In genomic region chr15:88482263-88482662, GRCh38 we compare ENCODE assay signal across 25 cellular contexts. TPM values are rescaled to one million over a fixed set of nuclear protein-coding genes. Genes with fewer than 3 reads are reported as not detected.
A peak's percentile ranks its signal among the peaks of the same experiment; 100 is the strongest.
DNase-seq lines count a peak whose midpoint lies in the region; ATAC-seq, FAIRE-seq and TF ChIP-seq lines count a peak whose summit lies in the region.
"Had no signal": no experiment of that assay in that cellular context is flagged by ENCODE, and none has a peak within 500 bp of the region (broad histone marks: within the 10 kb centered on the region; RNA-seq: fewer than 3 reads in every experiment).

No MANE protein-coding gene starts in this region.

- no peaks in the 10 kb centered on the region for H3K4me1 Mint-ChIP-seq in activated naive CD8-positive, alpha-beta T cell treated with anti-CD3 and anti-CD28 coated beads, Interleukin-2, amount 10 ng/mL, durations not matched to agents 7 days and 5 days
- no peaks in the 10 kb centered on the region for H3K4me1 Mint-ChIP-seq in activated naive CD8-positive, alpha-beta T cell treated with anti-CD3 and anti-CD28 coated beads, Interleukin-2, amount 50 U/mL, for 24 hours
- H3K4me1 Mint-ChIP-seq in activated CD8-positive, alpha-beta T cell treated with anti-CD3 and anti-CD28 coated beads for 36 hours (ENCODE audit: low read depth) = no peaks in the 10 kb centered on the region
- H3K4me1 Mint-ChIP-seq: CD4-positive, alpha-beta memory T cell had no signal

- H3K36me3 ChIP-seq in OCI-LY7 (ENCODE audit: insufficient read depth, low read length) (peaks cover 14% of the 10 kb centered on the region), GM12878 (ENCODE audit: control insufficient read depth in 2 of 2, insufficient read depth in 2 of 2, low read length in 1 of 2) (peaks cover 3 to 6% of the 10 kb centered on the region in 2 experiments; a peak in 3 of 4 replicates)

- no peaks in the 10 kb centered on the region for H3K9me2 ChIP-seq in OCI-LY7 (ENCODE audit: insufficient read depth, low read length)

- no peak overlapping the region for H3K4me3 Mint-ChIP-seq in activated naive CD8-positive, alpha-beta T cell treated with anti-CD3 and anti-CD28 coated beads, Interleukin-2, amount 10 ng/mL, durations not matched to agents 7 days and 5 days
- H3K4me3 Mint-ChIP-seq in activated naive CD8-positive, alpha-beta T cell treated with anti-CD3 and anti-CD28 coated beads, Interleukin-2, amount 50 U/mL, for 24 hours = no peak overlapping the region
- H3K4me3 Mint-ChIP-seq in activated CD8-positive, alpha-beta T cell treated with anti-CD3 and anti-CD28 coated beads for 36 hours = no peak overlapping the region
- H3K4me3 Mint-ChIP-seq: CD14-positive monocyte had no signal

- H3K4me2 ChIP-seq in OCI-LY7 (ENCODE audit: low read length) (no peak overlapping the region), GM12878 (ENCODE audit: control insufficient read depth, insufficient read depth) (no peak overlapping the region)
- H3K4me2 ChIP-seq: A549 had no signal

- no peak overlapping the region for H3K9ac ChIP-seq in GM12878 (ENCODE audit: control insufficient read depth, insufficient read depth, low read length)
- H3K9ac ChIP-seq: BLaER1 treated with 17β-estradiol and CSF1 and Interleukin-3, amounts not matched to agents 10 nM and 100 nM; GM23248 had no signal

- no peaks in the 10 kb centered on the region for H3K27me3 ChIP-seq in GM12878 (replicated peaks in 1 of 2; ENCODE audit: control insufficient read depth in 2 of 2, insufficient read depth in 2 of 2, low read length in 1 of 2)
- H3K27me3 ChIP-seq: BE2C; BLaER1 treated with 17β-estradiol and CSF1 and Interleukin-3, amounts not matched to agents 10 nM and 100 nM had no signal

- CTCF ChIA-PET in OCI-LY7 (lab: Charles Lee; ENCODE audit: unreplicated experiment) = no interaction called here
- CTCF ChIA-PET in GM12878 (lab: Yijun Ruan, JAX) = no interaction called here
- CTCF ChIA-PET in activated CD8-positive, alpha-beta T cell treated with anti-CD3 and anti-CD28 coated beads for 36 hours (lab: Charles Lee) = no interaction called here

- POLR2A ChIA-PET in activated naive CD8-positive, alpha-beta T cell treated with anti-CD3 and anti-CD28 coated beads, Interleukin-2, amount 10 ng/mL, durations not matched to agents 7 days and 5 days (lab: Charles Lee) = no interaction called here
- POLR2A ChIA-PET in OCI-LY7 (lab: Charles Lee) (no interaction called here), GM12878 (lab: Charles Lee) (interaction anchor here (1.0 kb wide), 1 partner anchor 15 kb away, joined by 4 read pairs; the partner anchor contains the start of gene MRPS11)
- POLR2A ChIA-PET in activated CD8-positive, alpha-beta T cell treated with anti-CD3 and anti-CD28 coated beads for 36 hours (lab: Charles Lee) = interaction anchor here (2.0 kb wide), 1 partner anchor 11 kb away, joined by 6 read pairs; no protein-coding TSS in a partner anchor

- no peak for TF ChIP-seq RAD21 in GM12878 (IDR thresholded peaks at IDR 0.05; ENCODE audit: insufficient read depth, low read depth, low read length)

- no peaks in the 10 kb centered on the region for H3K27me3 Mint-ChIP-seq in activated naive CD8-positive, alpha-beta T cell treated with anti-CD3 and anti-CD28 coated beads, Interleukin-2, amount 10 ng/mL, durations not matched to agents 7 days and 5 days
- no peaks in the 10 kb centered on the region for H3K27me3 Mint-ChIP-seq in activated naive CD8-positive, alpha-beta T cell treated with anti-CD3 and anti-CD28 coated beads, Interleukin-2, amount 50 U/mL, for 24 hours
- no peaks in the 10 kb centered on the region for H3K27me3 Mint-ChIP-seq in activated CD8-positive, alpha-beta T cell treated with anti-CD3 and anti-CD28 coated beads for 36 hours
- H3K27me3 Mint-ChIP-seq: CD4-positive, alpha-beta memory T cell had no signal

- no peaks in the 10 kb centered on the region for H3K9me3 ChIP-seq in OCI-LY7 (ENCODE audit: low read length)
- H3K9me3 ChIP-seq in GM12878 (replicated peaks; ENCODE audit: control insufficient read depth, insufficient read depth, low read length) = no peaks in the 10 kb centered on the region
- H3K9me3 ChIP-seq: A549; BE2C; BLaER1 treated with 17β-estradiol and CSF1 and Interleukin-3, amounts not matched to agents 10 nM and 100 nM had no signal

- H3K79me2 ChIP-seq in OCI-LY7 (ENCODE audit: insufficient read depth, low read depth, low read length) (no peaks in the 10 kb centered on the region), GM12878 (ENCODE audit: control insufficient read depth, insufficient read depth, low read length) (no peaks in the 10 kb centered on the region)

- SMC1A ChIA-PET in GM12878 (lab: Charles Lee; ENCODE audit: uncharacterized antibody, unreplicated experiment) = no interaction called here

- intact Hi-C loops in OCI-LY7 (cut with micrococcal nuclease; ENCODE audit: unreplicated experiment) = no loop called here
- intact Hi-C loops in GM12878 (cut with micrococcal nuclease; ENCODE audit: unreplicated experiment) = no loop called here
- intact Hi-C loops in activated CD8-positive, alpha-beta T cell treated with anti-CD3 and anti-CD28 coated beads for 36 hours (cut with micrococcal nuclease) = no loop called here

- H3K4me3 ChIP-seq in OCI-LY7 (ENCODE audit: low read depth, low read length, poor library complexity, severe bottlenecking) = no peak overlapping the region
- H3K4me3 ChIP-seq in GM12878 = no peak overlapping the region
- H3K4me3 ChIP-seq: A549; BLaER1 treated with 17β-estradiol and CSF1 and Interleukin-3, amounts not matched to agents 10 nM and 100 nM; GM23248 had no signal

- no peak for TF ChIP-seq CTCF in OCI-LY7 (conservative IDR thresholded peaks at IDR 0.05; ENCODE audit: low read length)
- TF ChIP-seq CTCF in GM12878 (IDR thresholded peaks at IDR 0.05 in 2 of 3, conservative IDR thresholded peaks at IDR 0.05 in 1 of 3; ENCODE audit: control insufficient read depth in 2 of 3, extremely low read depth in 1 of 3, insufficient read depth in 1 of 3, low read depth in 3 of 3, low read length in 3 of 3) = no peak
- no peak for TF ChIP-seq CTCF in activated CD8-positive, alpha-beta T cell treated with anti-CD3 and anti-CD28 coated beads for 36 hours (IDR thresholded peaks at IDR 0.05)

- H3K4me1 ChIP-seq in OCI-LY7 (ENCODE audit: insufficient read depth, low read length, poor library complexity, severe bottlenecking) = peaks cover 8% of the 10 kb centered on the region
- H3K4me1 ChIP-seq in GM12878 (ENCODE audit: control insufficient read depth, insufficient read depth, low read length) = no peaks in the 10 kb centered on the region
- H3K4me1 ChIP-seq: A549, BE2C had no signal

- no peak for DNase-seq in activated naive CD8-positive, alpha-beta T cell treated with anti-CD3 and anti-CD28 coated beads, Interleukin-2, amount 10 ng/mL, durations not matched to agents 7 days and 5 days
- no peak for DNase-seq in activated naive CD8-positive, alpha-beta T cell treated with anti-CD3 and anti-CD28 coated beads, Interleukin-2, amount 50 U/mL, for 24 hours
- DNase-seq in KBM-7 (peak; percentile 36), OCI-LY7 (ENCODE audit: low spot score) (peak; percentile 10), GM12878 (ENCODE audit: low read depth, low spot score) (no peak)
- no peak for DNase-seq in stimulated activated CD8-positive, alpha-beta memory T cell treated with anti-CD3 and anti-CD28 coated beads, Interleukin-4, amount 100 ng/mL, for 48 hours
- DNase-seq in activated CD8-positive, alpha-beta T cell treated with anti-CD3 and anti-CD28 coated beads for 36 hours = no peak
- no peak for DNase-seq in activated CD4-positive, CD25-positive, alpha-beta regulatory T cell (lab: John Stamatoyannopoulos, UW)
- DNase-seq: 8988T; ACHN; AML-193; BE2C; Calu3; CD4-positive, alpha-beta memory T cell; COR-L47; DMS53; DMS79 treated with DMSO at 0.1 percent for 48 hours; GF-D8; GM23248; H7; HCEC 1CT had no signal

- H3K27ac Mint-ChIP-seq in activated naive CD8-positive, alpha-beta T cell treated with anti-CD3 and anti-CD28 coated beads, Interleukin-2, amount 10 ng/mL, durations not matched to agents 7 days and 5 days = peak overlapping the region; percentile 51
- H3K27ac Mint-ChIP-seq in activated naive CD8-positive, alpha-beta T cell treated with anti-CD3 and anti-CD28 coated beads, Interleukin-2, amount 50 U/mL, for 24 hours = no peak overlapping the region
- no peak overlapping the region for H3K27ac Mint-ChIP-seq in activated CD8-positive, alpha-beta T cell treated with anti-CD3 and anti-CD28 coated beads for 36 hours
- H3K27ac Mint-ChIP-seq: CD14-positive monocyte had no signal

- no peak for FAIRE-seq in GM12878 (lab: Jason Lieb, UNC)
- FAIRE-seq: A549, H1 had no signal

- no peak for TF ChIP-seq POLR2A in GM12878 (IDR thresholded peaks at IDR 0.05; ENCODE audit: low read depth, low read length)

- H3K36me3 Mint-ChIP-seq in activated naive CD8-positive, alpha-beta T cell treated with anti-CD3 and anti-CD28 coated beads, Interleukin-2, amount 10 ng/mL, durations not matched to agents 7 days and 5 days = no peaks in the 10 kb centered on the region
- H3K36me3 Mint-ChIP-seq in activated naive CD8-positive, alpha-beta T cell treated with anti-CD3 and anti-CD28 coated beads, Interleukin-2, amount 50 U/mL, for 24 hours (ENCODE audit: low read depth) = peaks cover 8% of the 10 kb centered on the region
- H3K36me3 Mint-ChIP-seq in activated CD8-positive, alpha-beta T cell treated with anti-CD3 and anti-CD28 coated beads for 36 hours (ENCODE audit: low read depth) = peaks cover 2% of the 10 kb centered on the region

- 6% methylated on average over 1 of the region's 1 CpG for WGBS in GM12878 (ENCODE audit: insufficient coverage, insufficient replicate concordance, low lambda C conversion rate, missing lambda C conversion rate)

- H2AFZ ChIP-seq in OCI-LY7 (ENCODE audit: low read length) = no peak overlapping the region
- H2AFZ ChIP-seq in GM12878 (ENCODE audit: control insufficient read depth, low read depth, low read length) = no peak overlapping the region
- H2AFZ ChIP-seq: GM23248 had no signal

- TF ChIP-seq EP300 in GM12878 (IDR thresholded peaks at IDR 0.05; ENCODE audit: borderline replicate concordance in 1 of 2, control insufficient read depth in 1 of 2, low read depth in 2 of 2, low read length in 2 of 2) = no peak

- H3K27ac ChIP-seq in OCI-LY7 (ENCODE audit: low read depth, low read length, poor library complexity, severe bottlenecking) (no peak overlapping the region), GM12878 (ENCODE audit: control insufficient read depth, insufficient read depth) (no peak overlapping the region)
- H3K27ac ChIP-seq: A549, GM23248 had no signal

- no peak for ATAC-seq in activated naive CD8-positive, alpha-beta T cell treated with anti-CD3 and anti-CD28 coated beads, Interleukin-2, amount 10 ng/mL, durations not matched to agents 7 days and 5 days (ENCODE audit: low read depth)
- ATAC-seq in activated naive CD8-positive, alpha-beta T cell treated with anti-CD3 and anti-CD28 coated beads, Interleukin-2, amount 50 U/mL, for 24 hours = no peak
- ATAC-seq in GM12878 = no peak
- no peak for ATAC-seq in activated CD8-positive, alpha-beta T cell treated with anti-CD3 and anti-CD28 coated beads for 36 hours
- ATAC-seq: A549 had no signal

- H4K20me1 ChIP-seq in OCI-LY7 (ENCODE audit: insufficient read depth, low read length) = no peaks in the 10 kb centered on the region
- no peaks in the 10 kb centered on the region for H4K20me1 ChIP-seq in GM12878 (ENCODE audit: control insufficient read depth, insufficient read depth)

- in situ Hi-C loops in KBM-7 (cut with MboI; ENCODE audit: low pct_unique_long_range_greater_than_20kb, low sequenced_read_pairs) (loop anchor here (5.0 to 25.0 kb wide), 2 partner anchors 50 to 705 kb away; no protein-coding TSS in a partner anchor), GM12878 (cut with MboI) (no loop called here)

- H3K9me3 Mint-ChIP-seq in activated naive CD8-positive, alpha-beta T cell treated with anti-CD3 and anti-CD28 coated beads, Interleukin-2, amount 10 ng/mL, durations not matched to agents 7 days and 5 days = no peaks in the 10 kb centered on the region
- no peaks in the 10 kb centered on the region for H3K9me3 Mint-ChIP-seq in activated naive CD8-positive, alpha-beta T cell treated with anti-CD3 and anti-CD28 coated beads, Interleukin-2, amount 50 U/mL, for 24 hours
- H3K9me3 Mint-ChIP-seq in activated CD8-positive, alpha-beta T cell treated with anti-CD3 and anti-CD28 coated beads for 36 hours = no peaks in the 10 kb centered on the region
- H3K9me3 Mint-ChIP-seq: CD14-positive monocyte; CD4-positive, alpha-beta memory T cell had no signal

- RAD21 ChIA-PET in GM12878 (lab: Charles Lee; ENCODE audit: unreplicated experiment) = no interaction called here

- BruUV-seq in OCI-LY7 (replicated peaks; lab: Mats Ljungman, UMichigan) (no TSS peak), GM12878 (replicated peaks; lab: Mats Ljungman, UMichigan) (no TSS peak)

RNA-seq across cellular contexts. Expression of gene MRPS11, which starts 14.8 kb away (rescaled TPM):
- 10 to 100 TPM; 54.9 to 55.7 TPM for total RNA-seq in activated naive CD8-positive, alpha-beta T cell treated with anti-CD3 and anti-CD28 coated beads, Interleukin-2, amount 10 ng/mL, durations not matched to agents 7 days and 5 days
- total RNA-seq in OCI-LY7 (2014; rRNA removed; shearing (Covaris generic)) = 49.8 and 61.6 TPM in 2 replicates
- total RNA-seq in OCI-LY7 (2022) (82.6 and 84.0 TPM in 2 replicates), GM12878 (2014; rRNA removed) (65.2 and 71.8 TPM in 2 replicates), GM12878 (2014; rRNA removed; fragmentation: Illumina TruSeq; extraction: Trizol) (50.4 and 55.1 TPM in 2 replicates), GM12878 (2021) (72.2 and 73.7 TPM in 2 replicates)
- 45.1 and 52.2 TPM in 2 replicates for total RNA-seq in GM12878 (2013; cell fraction: nucleolus; rRNA removed)
- polyA plus RNA-seq in GM12878 (2011; ENCODE audit: low read depth) = 43.7 TPM
- polyA plus RNA-seq in GM12878 (2011; rRNA removed) (77.5 and 104 TPM in 2 replicates), GM12878 (2014; fragmentation: Illumina TruSeq; extraction: Trizol) (24.6 and 57.9 TPM in 2 replicates), GM12878 (2014; fragmentation: Nextera tagmentation; extraction: Ambion mirVana) (10 to 100 TPM; 37.1 to 44.3 TPM), GM12878 (2014; rRNA removed) (99.9 and 103 TPM in 2 replicates), GM12878 (2016; fragmentation: Nextera tagmentation; extraction: Ambion mirVana) (100 to 1,000 TPM; 138 to 148 TPM)
- polyA plus RNA-seq in GM12878 (2011; cell fraction: cytosol; rRNA removed) = 104 and 185 TPM in 2 replicates
- 85.0 and 103 TPM in 2 replicates for polyA plus RNA-seq in GM12878 (2011; cell fraction: nucleus; rRNA removed)
- polyA plus RNA-seq in GM12878 (2012) = 42.1 and 42.3 TPM in 2 replicates
- polyA minus RNA-seq in GM12878 (2011; rRNA and poly(A)+ RNA removed) = 34.9 and 43.6 TPM in 2 replicates
- polyA minus RNA-seq in GM12878 (2011; cell fraction: cytosol; rRNA and poly(A)+ RNA removed) = 26.3 and 28.2 TPM in 2 replicates
- polyA minus RNA-seq in GM12878 (2011; cell fraction: nucleus; rRNA and poly(A)+ RNA removed) = 14.3 and 21.7 TPM in 2 replicates
- total RNA-seq in activated CD8-positive, alpha-beta T cell treated with anti-CD3 and anti-CD28 coated beads for 36 hours = 10 to 100 TPM; 54.3 to 55.4 TPM

RNA-seq across cellular contexts. Expression of gene MRPL46, which starts 15.1 kb away (rescaled TPM):
- total RNA-seq in activated naive CD8-positive, alpha-beta T cell treated with anti-CD3 and anti-CD28 coated beads, Interleukin-2, amount 10 ng/mL, durations not matched to agents 7 days and 5 days = 10 to 100 TPM; 28.4 to 29.2 TPM
- 30.4 and 32.4 TPM in 2 replicates for total RNA-seq in OCI-LY7 (2014; rRNA removed; shearing (Covaris generic))
- total RNA-seq in OCI-LY7 (2022) (32.3 and 37.2 TPM in 2 replicates), GM12878 (2014; rRNA removed) (33.0 and 37.4 TPM in 2 replicates), GM12878 (2014; rRNA removed; fragmentation: Illumina TruSeq; extraction: Trizol) (41.1 and 42.4 TPM in 2 replicates), GM12878 (2021) (37.9 and 39.5 TPM in 2 replicates)
- total RNA-seq in GM12878 (2013; cell fraction: nucleolus; rRNA removed) = 36.4 and 37.4 TPM in 2 replicates
- 15.7 TPM for polyA plus RNA-seq in GM12878 (2011; ENCODE audit: low read depth)
- polyA plus RNA-seq in GM12878 (2011; rRNA removed) (48.5 and 50.4 TPM in 2 replicates), GM12878 (2014; fragmentation: Illumina TruSeq; extraction: Trizol) (40.5 and 41.7 TPM in 2 replicates), GM12878 (2014; fragmentation: Nextera tagmentation; extraction: Ambion mirVana) (10 to 100 TPM; 55.3 to 66.9 TPM), GM12878 (2014; rRNA removed) (54.6 and 57.7 TPM in 2 replicates), GM12878 (2016; fragmentation: Nextera tagmentation; extraction: Ambion mirVana) (10 to 100 TPM; 95.9 to 96.7 TPM)
- 34.9 and 40.8 TPM in 2 replicates for polyA plus RNA-seq in GM12878 (2011; cell fraction: cytosol; rRNA removed)
- polyA plus RNA-seq in GM12878 (2011; cell fraction: nucleus; rRNA removed) = 28.1 and 28.9 TPM in 2 replicates
- 18.8 and 25.2 TPM in 2 replicates for polyA plus RNA-seq in GM12878 (2012)
- 13.9 and 16.8 TPM in 2 replicates for polyA minus RNA-seq in GM12878 (2011; rRNA and poly(A)+ RNA removed)
- 5.0 and 7.1 TPM in 2 replicates for polyA minus RNA-seq in GM12878 (2011; cell fraction: cytosol; rRNA and poly(A)+ RNA removed)
- 27.3 and 33.1 TPM in 2 replicates for polyA minus RNA-seq in GM12878 (2011; cell fraction: nucleus; rRNA and poly(A)+ RNA removed)
- 10 to 100 TPM; 34.4 to 35.0 TPM for total RNA-seq in activated CD8-positive, alpha-beta T cell treated with anti-CD3 and anti-CD28 coated beads for 36 hours

Comparison
In these comparisons a context has a peak if more than half of its experiments do, and no peak if none do; other contexts are left out.
1. DNase-seq: peak in KBM-7 (single experiment) and OCI-LY7 (single experiment); none in activated naive CD8-positive, alpha-beta T cell treated with anti-CD3 and anti-CD28 coated beads, Interleukin-2, amount 10 ng/mL, durations not matched to agents 7 days and 5 days (single experiment), activated naive CD8-positive, alpha-beta T cell treated with anti-CD3 and anti-CD28 coated beads, Interleukin-2, amount 50 U/mL, for 24 hours (single experiment), GM12878 (single experiment), stimulated activated CD8-positive, alpha-beta memory T cell treated with anti-CD3 and anti-CD28 coated beads, Interleukin-4, amount 100 ng/mL, for 48 hours (single experiment), activated CD8-positive, alpha-beta T cell treated with anti-CD3 and anti-CD28 coated beads for 36 hours (single experiment) and activated CD4-positive, CD25-positive, alpha-beta regulatory T cell (0 of 4).
2. POLR2A ChIA-PET loops: an anchor here in GM12878 (1.0 kb wide) and activated CD8-positive, alpha-beta T cell treated with anti-CD3 and anti-CD28 coated beads for 36 hours (2.0 kb wide); none called in activated naive CD8-positive, alpha-beta T cell treated with anti-CD3 and anti-CD28 coated beads, Interleukin-2, amount 10 ng/mL, durations not matched to agents 7 days and 5 days and OCI-LY7.